Comparison of ENCODE assay signal across 12 cellular contexts in the genomic region with DNA sequence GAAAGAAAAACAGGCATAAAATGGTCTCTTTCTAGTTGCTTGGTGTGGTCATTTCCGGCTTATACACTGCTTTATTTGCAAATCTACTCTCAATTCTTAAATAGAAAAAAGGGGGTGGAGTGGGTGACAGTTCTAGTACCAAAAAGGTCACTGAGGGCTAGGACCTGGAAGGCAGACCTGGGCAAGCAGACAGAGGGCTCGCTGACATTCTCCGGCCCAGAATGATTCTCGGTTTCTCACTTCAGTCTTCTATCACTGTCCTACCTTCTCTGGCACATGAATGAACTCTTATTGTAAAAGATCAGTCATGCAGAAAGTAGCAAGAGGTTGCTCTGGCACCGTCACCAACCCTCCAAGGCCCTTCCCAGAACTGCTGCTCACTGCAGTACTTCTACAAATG. TPM values are rescaled to one million over a fixed set of nuclear protein-coding genes. Genes with fewer than 3 reads are reported as not detected.
DNase-seq lines count a peak whose midpoint lies in the region; ATAC-seq, FAIRE-seq and TF ChIP-seq lines count a peak whose summit lies in the region.
"Had no signal": no experiment of that assay in that cellular context is flagged by ENCODE, and none has a peak within 500 bp of the region (broad histone marks: within the 10 kb centered on the region; RNA-seq: fewer than 3 reads in every experiment).

No MANE protein-coding gene starts in this region.

- peaks cover 7% of the 10 kb centered on the region for H3K4me1 ChIP-seq in mesenchymal stem cell (ENCODE audit: control insufficient read depth, insufficient read depth, low read depth, low read length)
- H3K4me1 ChIP-seq: psoas muscle had no signal

- no peak overlapping the region for H3K18ac ChIP-seq in mesenchymal stem cell (ENCODE audit: low read depth in 1 of 2, low read length in 2 of 2)

- no peaks in the 10 kb centered on the region for H3K27me3 ChIP-seq in mesenchymal stem cell (ENCODE audit: control insufficient read depth in 1 of 2, insufficient read depth in 1 of 2, low read length in 2 of 2)

- no peak overlapping the region for H3K14ac ChIP-seq in mesenchymal stem cell (ENCODE audit: low read length in 2 of 2)

- no peak overlapping the region for H2BK120ac ChIP-seq in mesenchymal stem cell (ENCODE audit: low read depth, low read length)

- H3K4me2 ChIP-seq in mesenchymal stem cell (ENCODE audit: low read length, poor library complexity, severe bottlenecking) = no peak overlapping the region

- H2BK5ac ChIP-seq in mesenchymal stem cell (ENCODE audit: low read depth, low read length, poor library complexity, severe bottlenecking) = no peak overlapping the region

- ATAC-seq in HG03060 (IDR thresholded peaks at IDR 0.05; ENCODE audit: low read depth, unreplicated experiment) (peak; percentile 61), HG02840 (IDR thresholded peaks at IDR 0.05; ENCODE audit: low FRiP score, unreplicated experiment) (no peak)
- ATAC-seq: PC-3, psoas muscle had no signal

- no peak overlapping the region for H3K4me3 ChIP-seq in mesenchymal stem cell (ENCODE audit: insufficient read depth in 1 of 2, low read depth in 1 of 2, low read length in 2 of 2)
- H3K4me3 ChIP-seq: lung, psoas muscle had no signal

- no peak for DNase-seq in GM18507 (ENCODE audit: extremely low spot score, insufficient read length, low read depth)
- DNase-seq in NCI-H510A treated with DMSO at 0.1 percent for 48 hours (lab: John Stamatoyannopoulos, UW) = peak; percentile 80
- DNase-seq in mesenchymal stem cell = no peak
- DNase-seq in C1 segment of cervical spinal cord (lab: John Stamatoyannopoulos, UW) = no peak
- no peak for DNase-seq in H54 (ENCODE audit: insufficient read length, low spot score)
- DNase-seq in posterior cingulate gyrus = no peak
- DNase-seq: activated CD4-positive, CD25-positive, alpha-beta regulatory T cell; PC-3; psoas muscle had no signal

- peak overlapping the region; percentile 27 for H2AK5ac ChIP-seq in mesenchymal stem cell (ENCODE audit: low read length, severe bottlenecking)

- H4K91ac ChIP-seq in mesenchymal stem cell (ENCODE audit: low read length) = no peak overlapping the region

- H2BK15ac ChIP-seq in mesenchymal stem cell (ENCODE audit: low read depth, poor library complexity, severe bottlenecking) = no peak overlapping the region

- no peak for TF ChIP-seq POLR2A in H54 (IDR thresholded peaks at IDR 0.05; ENCODE audit: low read depth, low read length)

- H3K23ac ChIP-seq in mesenchymal stem cell (ENCODE audit: low read length in 2 of 2) = no peak overlapping the region

- no peak overlapping the region for H2AFZ ChIP-seq in mesenchymal stem cell (ENCODE audit: low read depth, low read length)

- intact Hi-C loops in posterior cingulate gyrus (cut with DNase I) = no loop called here

- no peak overlapping the region for H3K4ac ChIP-seq in mesenchymal stem cell (ENCODE audit: low read depth in 1 of 2, low read length in 2 of 2)

- no peak overlapping the region for H2BK12ac ChIP-seq in mesenchymal stem cell (ENCODE audit: low read length in 2 of 2)

- FAIRE-seq in GM18507 (lab: Jason Lieb, UNC) (peak; percentile 72), H54 (lab: Jason Lieb, UNC) (no peak)

- WGBS in mesenchymal stem cell = 100% methylated on average over 4 of the region's 5 CpGs

- no peaks in the 10 kb centered on the region for H3K36me3 ChIP-seq in mesenchymal stem cell (ENCODE audit: control insufficient read depth in 1 of 2, insufficient read depth in 2 of 2, low read depth in 1 of 2, low read length in 2 of 2)

- H3K79me1 ChIP-seq in mesenchymal stem cell (replicated peaks; ENCODE audit: low read length, poor library complexity, severe bottlenecking) = peaks cover 26% of the 10 kb centered on the region

- H3K9me3 ChIP-seq in mesenchymal stem cell (ENCODE audit: control insufficient read depth, low read length) = no peaks in the 10 kb centered on the region
- H3K9me3 ChIP-seq: psoas muscle had no signal

- peak overlapping the region; percentile 30 for H3K27ac ChIP-seq in mesenchymal stem cell (ENCODE audit: low read length, poor library complexity, severe bottlenecking)
- H3K27ac ChIP-seq: psoas muscle had no signal

- H4K8ac ChIP-seq in mesenchymal stem cell (ENCODE audit: low read length) = no peak overlapping the region

- H3K9ac ChIP-seq in mesenchymal stem cell (ENCODE audit: low read length) = no peak overlapping the region

RNA-seq across cellular contexts. Expression of a gene that starts 54.0 kb away (rescaled TPM):
- polyA plus RNA-seq in mesenchymal stem cell (2013, experiment 1 of 2) = 56.2 TPM
- 61.1 TPM for polyA plus RNA-seq in mesenchymal stem cell (2013, experiment 2 of 2)
